8 cellular contexts compared by ENCODE assay signal in the genomic region with DNA sequence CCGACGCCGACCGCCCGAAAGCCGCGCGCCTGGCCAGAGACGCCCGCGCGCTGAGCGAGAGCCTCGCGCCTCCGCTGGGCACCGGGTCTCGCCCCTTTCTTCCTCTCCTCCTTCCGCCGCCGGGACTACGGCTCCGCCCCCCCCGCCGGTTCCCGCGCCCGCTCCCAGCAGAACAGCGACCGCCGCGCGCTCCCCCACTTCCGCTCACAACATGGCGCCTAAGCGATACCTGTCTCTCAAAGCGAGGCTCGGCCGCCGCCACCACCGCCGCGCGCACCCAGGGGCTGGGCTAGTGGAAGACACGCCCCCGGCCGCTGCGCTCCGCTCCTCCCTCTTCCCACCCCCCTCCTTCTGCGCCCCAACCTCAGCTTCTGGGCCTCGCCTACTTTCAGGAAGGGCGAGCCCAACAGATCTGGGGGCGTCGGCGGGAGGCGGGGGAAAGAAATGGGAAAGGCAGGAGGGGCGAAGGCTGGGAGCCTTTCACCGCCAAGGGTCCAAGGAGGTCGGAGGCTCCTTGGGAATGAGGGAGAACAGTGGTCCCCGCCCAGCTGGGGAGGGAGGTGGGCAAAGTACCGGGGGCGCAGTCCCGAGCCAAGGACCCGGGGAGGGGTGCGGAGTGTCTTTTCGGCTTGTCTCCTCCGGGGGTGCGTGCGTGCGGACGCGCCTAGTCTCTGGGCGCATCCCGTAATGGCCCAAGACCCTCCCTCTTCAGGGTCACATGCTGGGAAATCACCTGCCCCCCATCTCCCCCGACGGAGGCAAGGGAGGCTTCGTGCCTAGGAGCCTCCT. TPM values are rescaled to one million over a fixed set of nuclear protein-coding genes. Genes with fewer than 3 reads are reported as not detected.
DNase-seq lines count a peak whose midpoint lies in the region; ATAC-seq, FAIRE-seq and TF ChIP-seq lines count a peak whose summit lies in the region.

RPS6KA3 (minus strand) TSS at position 100 of the 789 bp plus-strand sequence. CDS start 277 bp downstream, outside the sequence.

- no peak within 1 kb of the TSS for H2AK5ac ChIP-seq in H1 (ENCODE audit: low read depth, low read length)
- H2AK5ac ChIP-seq in mesendoderm (ENCODE audit: low read length) = no peak within 1 kb of the TSS

- H2AFZ ChIP-seq in H1 (ENCODE audit: low read length) = peak within 1 kb of the TSS; percentile 70

- no peak within 1 kb of the TSS for H3K4ac ChIP-seq in H1 (replicated peaks; ENCODE audit: insufficient read length, low read depth, low read length)
- peak within 1 kb of the TSS; percentile 81 for H3K4ac ChIP-seq in mesendoderm (ENCODE audit: low read depth, low read length)

- CTCF ChIA-PET in H1 (lab: Charles Lee; ENCODE audit: partially characterized antibody) = no interaction called here

- H3K18ac ChIP-seq in H1 (ENCODE audit: extremely low read depth, low read length) (peak within 1 kb of the TSS; percentile 32; the same call in 1 of the 2 replicates), mesendoderm (ENCODE audit: low read length) (peak within 1 kb of the TSS; percentile 97)

- H3K79me2 ChIP-seq in H1 (ENCODE audit: control insufficient read depth in 1 of 2, insufficient read depth in 2 of 2, low read length in 2 of 2) (peaks cover 0 to 29% of the 10 kb centered on the region in 2 experiments; a peak in 2 of 4 replicates), mesendoderm (ENCODE audit: control insufficient read depth, insufficient read depth, low read length) (peaks cover under 1% of the 10 kb centered on the region)

- H3K4me1 ChIP-seq in H1 (replicated peaks in 1 of 4; ENCODE audit: control insufficient read depth in 3 of 4, insufficient read depth in 4 of 4, low read length in 3 of 4) (peaks cover 0 to 4% (median 0%) of the 10 kb centered on the region in 4 experiments; a peak in 3 of 7 replicates), mesendoderm (ENCODE audit: control insufficient read depth, low read depth, low read length) (no peaks in the 10 kb centered on the region)

- peaks cover 3 to 4% of the 10 kb centered on the region in 2 experiments for H4K20me1 ChIP-seq in H1 (replicated peaks in 1 of 2; ENCODE audit: control insufficient read depth in 1 of 2, insufficient read depth in 2 of 2, low read length in 2 of 2)

- no peak within 1 kb of the TSS for H3K14ac ChIP-seq in H1 (ENCODE audit: insufficient read length)

- no peak within 1 kb of the TSS for H2BK5ac ChIP-seq in H1 (ENCODE audit: low read depth, low read length)
- H2BK5ac ChIP-seq in mesendoderm (ENCODE audit: low read length) = no peak within 1 kb of the TSS

- no peak within 1 kb of the TSS for H4K91ac ChIP-seq in H1 (replicated peaks; ENCODE audit: insufficient read length, low read length)

- FAIRE-seq in H1 (lab: Jason Lieb, UNC) = no peak

- peak within 1 kb of the TSS; percentile 44 to 89 (median 61) for H3K9ac ChIP-seq in H1 (replicated peaks in 1 of 4; ENCODE audit: extremely low read depth in 1 of 4, low read depth in 3 of 4, low read length in 3 of 4)
- H3K9ac ChIP-seq in mesendoderm (ENCODE audit: low read length) = peak within 1 kb of the TSS; percentile 74

- H2BK120ac ChIP-seq in H1 (replicated peaks; ENCODE audit: low read depth, low read length) (no peak within 1 kb of the TSS), mesendoderm (ENCODE audit: low read depth, low read length) (peak within 1 kb of the TSS; percentile 74)

- DNase-seq in COLO668 (lab: John Stamatoyannopoulos, UW; ENCODE audit: unreplicated experiment) = peak; percentile 93
- peak; percentile 84 for DNase-seq in HT-29 (ENCODE audit: low spot score)
- peak; percentile 78 for DNase-seq in NOMO-1 treated with DMSO at 0.1 percent for 48 hours (lab: John Stamatoyannopoulos, UW; ENCODE audit: unreplicated experiment)
- DNase-seq in activated CD8-positive, alpha-beta memory T cell treated with anti-CD3 and anti-CD28 coated beads for 48 hours (ENCODE audit: low read depth in 2 of 3, low spot score in 2 of 3) = peak; percentile 67 to 80 (median 69)
- DNase-seq in H1 (ENCODE audit: low read depth in 1 of 2, low spot score in 2 of 2) = peak; percentile 54 to 80
- DNase-seq in mesendoderm = peak; percentile 86
- DNase-seq in stimulated activated CD8-positive, alpha-beta memory T cell treated with anti-CD3 and anti-CD28 coated beads, Interleukin-12 subunit alpha, Interleukin-12 subunit beta, amount 100 ng/mL, for 4 hours (ENCODE audit: low read depth) = peak; percentile 83

- ATAC-seq in GM19468 (IDR thresholded peaks at IDR 0.05; ENCODE audit: extremely low read depth, unreplicated experiment) = peak; percentile 56

- no peak for TF ChIP-seq CTCF in H1 (IDR thresholded peaks at IDR 0.05; ENCODE audit: control extremely low read depth in 1 of 3, insufficient read depth in 1 of 3, low read depth in 1 of 3, low read length in 3 of 3)

- no peak within 1 kb of the TSS for H2BK12ac ChIP-seq in H1 (ENCODE audit: low read depth, low read length)

- 0% methylated on average over 2 of the region's 77 CpGs; no CpG with 5 or more reads in 1 of the 2 experiments for WGBS in H1 (ENCODE audit: extremely low coverage in 1 of 2, insufficient coverage in 1 of 2, insufficient read length in 1 of 2, insufficient replicate concordance in 2 of 2, low coverage in 1 of 2, low lambda C conversion rate in 2 of 2, missing lambda C conversion rate in 1 of 2), 2 experiments
- no CpG with 5 or more reads among the region's 77 CpGs for WGBS in mesendoderm (ENCODE audit: extremely low coverage, insufficient coverage, low lambda C conversion rate)

- no peak within 1 kb of the TSS for H3K23ac ChIP-seq in H1 (ENCODE audit: insufficient read length)
- no peak within 1 kb of the TSS for H3K23ac ChIP-seq in mesendoderm (ENCODE audit: low read length)

- H4K5ac ChIP-seq in H1 (ENCODE audit: insufficient read length, low read depth, low read length) (no peak within 1 kb of the TSS), mesendoderm (ENCODE audit: low read length) (no peak within 1 kb of the TSS)

- H3K4me2 ChIP-seq in H1 (ENCODE audit: insufficient read depth in 1 of 2, low read depth in 2 of 2, low read length in 2 of 2) (peak within 1 kb of the TSS; percentile 74 to 97), mesendoderm (ENCODE audit: low read length) (peak within 1 kb of the TSS; percentile 50)

- H3K36me3 ChIP-seq in H1 (ENCODE audit: control insufficient read depth in 2 of 4, insufficient read depth in 4 of 4, low read length in 3 of 4) (no peaks in the 10 kb centered on the region), mesendoderm (ENCODE audit: control insufficient read depth, insufficient read depth, low read length) (no peaks in the 10 kb centered on the region)

- H3K4me3 ChIP-seq in H1 (ENCODE audit: extremely low read depth in 1 of 4, insufficient read depth in 2 of 4, low read depth in 3 of 4, low read length in 4 of 4) = peak within 1 kb of the TSS; percentile 61 to 83 (median 74)
- H3K4me3 ChIP-seq in mesendoderm (ENCODE audit: low read length) = peak within 1 kb of the TSS; percentile 53

- H3K56ac ChIP-seq in H1 (replicated peaks; ENCODE audit: insufficient read length, low read depth, low read length) (no peak within 1 kb of the TSS), mesendoderm (ENCODE audit: low read length) (peak within 1 kb of the TSS; percentile 82)

- peaks cover 4 to 17% (median 13%) of the 10 kb centered on the region in 4 experiments for H3K27me3 ChIP-seq in H1 (replicated peaks in 1 of 4; ENCODE audit: control insufficient read depth in 3 of 4, extremely low read depth in 1 of 4, insufficient read depth in 3 of 4, low read length in 3 of 4)
- no peaks in the 10 kb centered on the region for H3K27me3 ChIP-seq in mesendoderm (ENCODE audit: insufficient read depth, low read length, poor library complexity)

- no peak within 1 kb of the TSS for H2BK20ac ChIP-seq in H1 (ENCODE audit: low read length)

- POLR2A ChIA-PET in H1 (lab: Charles Lee; ENCODE audit: partially characterized antibody) = no interaction called here

- peak in 1 of 2 experiments; percentile 55; a peak in 2 of 3 replicates for TF ChIP-seq POLR2A in H1 (IDR thresholded peaks at IDR 0.05; ENCODE audit: control extremely low read depth in 1 of 2, low read depth in 2 of 2, low read length in 2 of 2)

- H4K8ac ChIP-seq in H1 (ENCODE audit: extremely low read depth, insufficient read depth, low read length) (peak within 1 kb of the TSS; percentile 92; the same call in 1 of the 2 replicates), mesendoderm (ENCODE audit: low read depth, low read length) (no peak within 1 kb of the TSS)

- H3K27ac ChIP-seq in H1 (ENCODE audit: low read depth, low read length) = no peak within 1 kb of the TSS; the same call in 1 of the 2 replicates
- peak within 1 kb of the TSS; percentile 76 for H3K27ac ChIP-seq in mesendoderm (ENCODE audit: low read depth, low read length)

- H3K9me3 ChIP-seq in H1 (ENCODE audit: insufficient read depth in 2 of 2, low read depth in 1 of 2, low read length in 1 of 2) = no peaks in the 10 kb centered on the region

- peaks cover 3% of the 10 kb centered on the region; the same call in 1 of the 2 replicates for H3K23me2 ChIP-seq in H1 (ENCODE audit: low read depth, low read length)

- no peak for TF ChIP-seq RAD21 in H1 (IDR thresholded peaks at IDR 0.05 in 1 of 2, conservative IDR thresholded peaks at IDR 0.05 in 1 of 2; ENCODE audit: low read depth in 2 of 2, low read length in 2 of 2)

- H3K79me1 ChIP-seq in H1 (ENCODE audit: low read depth, low read length) (no peaks in the 10 kb centered on the region; the same call in 1 of the 2 replicates), mesendoderm (ENCODE audit: low read length) (no peaks in the 10 kb centered on the region)

- TF ChIP-seq EP300 in H1 (IDR thresholded peaks at IDR 0.05; ENCODE audit: borderline replicate concordance in 1 of 2, low read depth in 2 of 2, low read length in 2 of 2) = peak in 1 of 2 experiments; percentile 11; a peak in 1 of 3 replicates

- H2BK15ac ChIP-seq in H1 (ENCODE audit: low read length) = no peak within 1 kb of the TSS
- no peak within 1 kb of the TSS for H2BK15ac ChIP-seq in mesendoderm (replicated peaks; ENCODE audit: low read depth)

TF ChIP-seq in H1, 55 proteins besides CTCF, POLR2A, EP300 and RAD21 (continues in another document):
- TF ChIP-seq YY1 (IDR thresholded peaks at IDR 0.05; ENCODE audit: low read depth, low read length) (peak; percentile 84), TBP (IDR thresholded peaks at IDR 0.05; ENCODE audit: low read depth, low read length) (peak; percentile 31; the same call in 1 of the 2 replicates), POLR2AphosphoS5 (IDR thresholded peaks at IDR 0.05; ENCODE audit: low read depth, low read length) (peak; percentile 21; the same call in 1 of the 2 replicates)

RNA-seq across cellular contexts. Expression of gene RPS6KA3, which starts in this region (rescaled TPM):
- 16.0 and 18.0 TPM in 2 replicates for total RNA-seq in HT-29 (2014; rRNA removed; shearing (Covaris generic))
- 11.3 and 13.0 TPM in 2 replicates for total RNA-seq in H1 (2021; fragmentation: NEBNext Ultra II Directional; extraction: Animal tissue kit (Norgen Biotek cat#: 25700))
- 3.1 and 7.1 TPM in 2 replicates for polyA plus RNA-seq in H1 (2011; rRNA removed)
- polyA plus RNA-seq in H1 (2011; cell fraction: cytosol; rRNA removed) = 5.8 TPM
- 4.0 TPM for polyA plus RNA-seq in H1 (2011; cell fraction: nucleus; rRNA removed)
- 7.0 to 10.0 TPM (median 7.7 TPM) in 4 replicates for polyA plus RNA-seq in H1 (2012, experiment 1 of 2)
- polyA plus RNA-seq in H1 (2012, experiment 2 of 2) = 0.64 TPM
- 4.3 TPM for polyA plus RNA-seq in H1 (2013, experiment 1 of 2)
- 4.2 TPM for polyA plus RNA-seq in H1 (2013, experiment 2 of 2)
- 12.9 and 27.9 TPM in 2 replicates for polyA minus RNA-seq in H1 (2011; rRNA and poly(A)+ RNA removed)
- 11.2 TPM for polyA minus RNA-seq in H1 (2011; cell fraction: cytosol; rRNA and poly(A)+ RNA removed)
- polyA minus RNA-seq in H1 (2011; cell fraction: nucleus; rRNA and poly(A)+ RNA removed) = 6.7 TPM
- 4.9 TPM for polyA plus RNA-seq in mesendoderm (2013, experiment 1 of 2)
- polyA plus RNA-seq in mesendoderm (2013, experiment 2 of 2) = 4.8 TPM
